1 cellular context compared by ENCODE assay signal in the genomic region with DNA sequence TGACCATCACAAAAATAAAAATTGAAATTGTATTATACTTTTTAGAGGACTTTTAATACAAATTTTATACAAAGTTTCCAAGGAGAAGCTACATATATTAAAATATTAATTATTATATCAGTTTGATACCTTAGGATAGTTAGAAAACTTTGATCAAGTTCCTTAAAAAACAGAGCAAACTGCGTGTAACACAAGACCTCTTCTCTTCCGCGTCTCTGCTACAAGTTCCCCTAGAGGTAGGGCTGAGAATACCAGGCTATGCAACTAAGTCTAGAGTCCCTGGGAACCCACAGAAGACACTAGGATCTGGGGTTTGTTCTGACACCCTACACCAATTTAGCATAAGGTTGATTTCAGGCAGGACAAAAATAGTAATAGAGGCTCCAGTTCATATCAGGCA.
TF ChIP-seq lines count a peak whose summit lies in the region.

No MANE protein-coding gene starts in this region.

TF ChIP-seq in SK-N-SH treated with all-trans-retinoic acid at 6 μM for 48 hours, 23 proteins besides CTCF, POLR2A, EP300 and RAD21 (continued from another document):
- TF ChIP-seq TSHZ2 (CRISPR knock-in tag; IDR thresholded peaks at IDR 0.05), result no peak
- TF ChIP-seq, protein P1, sequence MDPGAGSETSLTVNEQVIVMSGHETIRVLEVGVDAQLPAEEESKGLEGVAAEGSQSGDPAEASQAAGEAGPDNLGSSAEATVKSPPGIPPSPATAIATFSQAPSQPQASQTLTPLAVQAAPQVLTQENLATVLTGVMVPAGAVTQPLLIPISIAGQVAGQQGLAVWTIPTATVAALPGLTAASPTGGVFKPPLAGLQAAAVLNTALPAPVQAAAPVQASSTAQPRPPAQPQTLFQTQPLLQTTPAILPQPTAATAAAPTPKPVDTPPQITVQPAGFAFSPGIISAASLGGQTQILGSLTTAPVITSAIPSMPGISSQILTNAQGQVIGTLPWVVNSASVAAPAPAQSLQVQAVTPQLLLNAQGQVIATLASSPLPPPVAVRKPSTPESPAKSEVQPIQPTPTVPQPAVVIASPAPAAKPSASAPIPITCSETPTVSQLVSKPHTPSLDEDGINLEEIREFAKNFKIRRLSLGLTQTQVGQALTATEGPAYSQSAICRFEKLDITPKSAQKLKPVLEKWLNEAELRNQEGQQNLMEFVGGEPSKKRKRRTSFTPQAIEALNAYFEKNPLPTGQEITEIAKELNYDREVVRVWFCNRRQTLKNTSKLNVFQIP (CRISPR knock-in tag; IDR thresholded peaks at IDR 0.05; ENCODE audit: borderline replicate concordance, low read depth), result no peak
- TF ChIP-seq GLIS3 (CRISPR knock-in tag; IDR thresholded peaks at IDR 0.05), result no peak
- TF ChIP-seq CSRNP3 (CRISPR knock-in tag; IDR thresholded peaks at IDR 0.05), result no peak
- no peak for TF ChIP-seq ESRRG (CRISPR knock-in tag; IDR thresholded peaks at IDR 0.05)
- no peak for TF ChIP-seq ZFP30 (CRISPR knock-in tag; IDR thresholded peaks at IDR 0.05)
- TF ChIP-seq ISL1 (CRISPR knock-in tag; IDR thresholded peaks at IDR 0.05), result no peak
- TF ChIP-seq SNAI2 (CRISPR knock-in tag; IDR thresholded peaks at IDR 0.05), result no peak
- no peak for TF ChIP-seq TOX (CRISPR knock-in tag; IDR thresholded peaks at IDR 0.05; ENCODE audit: borderline replicate concordance)
- TF ChIP-seq OSR1 (CRISPR knock-in tag; IDR thresholded peaks at IDR 0.05), result no peak
- no peak for TF ChIP-seq ZFP3 (CRISPR knock-in tag; IDR thresholded peaks at IDR 0.05)
- TF ChIP-seq PPARA (CRISPR knock-in tag; IDR thresholded peaks at IDR 0.05; ENCODE audit: borderline replicate concordance), result no peak
